1 cellular context compared by ENCODE assay signal in the genomic region with DNA sequence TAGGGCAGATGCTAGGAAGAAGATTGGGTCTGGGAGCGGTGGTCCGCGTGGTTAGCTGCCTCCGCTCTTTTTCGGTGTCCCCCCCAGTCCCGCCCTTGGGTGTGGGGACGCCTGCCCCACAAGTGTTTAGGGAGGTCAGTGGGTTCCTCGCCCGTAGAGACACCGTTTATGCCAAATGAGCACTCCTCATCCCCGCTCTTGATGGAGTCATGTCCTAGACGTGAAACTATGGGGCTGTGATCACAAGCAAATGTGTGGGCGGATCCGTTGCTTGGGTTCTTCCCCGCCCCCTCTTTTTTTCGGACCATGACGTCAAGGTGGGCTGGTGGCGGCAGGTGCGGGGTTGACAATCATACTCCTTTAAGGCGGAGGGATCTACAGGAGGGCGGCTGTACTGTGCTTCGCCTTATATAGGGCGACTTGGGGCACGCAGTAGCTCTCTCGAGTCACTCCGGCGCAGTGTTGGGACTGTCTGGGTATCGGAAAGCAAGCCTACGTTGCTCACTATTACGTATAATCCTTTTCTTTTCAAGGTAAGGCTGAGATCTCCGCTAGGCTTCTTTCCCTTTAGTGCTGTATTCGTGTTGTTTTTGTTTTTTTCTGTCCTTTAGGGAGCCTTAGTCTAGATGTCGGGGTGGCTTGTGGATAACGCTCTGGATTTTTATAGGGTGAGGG.
TF ChIP-seq lines count a peak whose summit lies in the region.

A gene (plus strand): TSS at position 439 of the 675 bp plus-strand sequence. CDS start 1,529 bp downstream, outside the sequence.

TF ChIP-seq in HepG2, 621 proteins besides CTCF, POLR2A, EP300 and RAD21 (continued from another document and continues in another):
- TF ChIP-seq TBX2 (CRISPR knock-in tag; IDR thresholded peaks at IDR 0.05; ENCODE audit: borderline replicate concordance) (peak; percentile 51), PRPF4 (IDR thresholded peaks at IDR 0.05; ENCODE audit: low read depth, low read length, poor library complexity, severe bottlenecking) (no peak), RARA (CRISPR knock-in tag; IDR thresholded peaks at IDR 0.05) (peak; percentile 55), SAP130 (CRISPR knock-in tag; IDR thresholded peaks at IDR 0.05; ENCODE audit: low read depth) (peak; percentile 94), FOXK2 (IDR thresholded peaks at IDR 0.05) (peak; percentile 20; the same call in 1 of the 2 replicates), ZNF367 (CRISPR knock-in tag; IDR thresholded peaks at IDR 0.05; ENCODE audit: borderline replicate concordance) (peak; percentile 91; the same call in 1 of the 2 replicates), RBAK (CRISPR knock-in tag; IDR thresholded peaks at IDR 0.05) (no peak), PHF20 (CRISPR knock-in tag; IDR thresholded peaks at IDR 0.05) (no peak; the same call in 1 of the 2 replicates), MTA3 (CRISPR knock-in tag; IDR thresholded peaks at IDR 0.05) (no peak), MEIS2 (CRISPR knock-in tag; IDR thresholded peaks at IDR 0.05) (peak; percentile 89), PPARG (CRISPR knock-in tag; conservative IDR thresholded peaks at IDR 0.05) (peak; percentile 58; the same call in 1 of the 2 replicates), PAX8 (CRISPR knock-in tag; IDR thresholded peaks at IDR 0.05; ENCODE audit: borderline replicate concordance) (0 out of 2 replicates have a peak, but pooled peaks have one; percentile 28), XBP1 (CRISPR knock-in tag; IDR thresholded peaks at IDR 0.05) (peak; percentile 96), NR3C1 (CRISPR knock-in tag; IDR thresholded peaks at IDR 0.05) (no peak), MXD4 (CRISPR knock-in tag; IDR thresholded peaks at IDR 0.05) (peak; percentile 82; the same call in 1 of the 2 replicates), SIN3A (IDR thresholded peaks at IDR 0.05; ENCODE audit: borderline replicate concordance, low read depth, low read length) (peak; percentile 95), CBX1 (IDR thresholded peaks at IDR 0.05; ENCODE audit: low read depth) (peak; percentile 79), SPEN (CRISPR knock-in tag; IDR thresholded peaks at IDR 0.05; ENCODE audit: low read depth) (peak; percentile 66; the same call in 1 of the 2 replicates), PCBP1 (IDR thresholded peaks at IDR 0.05; ENCODE audit: borderline replicate concordance, low read depth, low read length) (no peak), ZSCAN12 (CRISPR knock-in tag; IDR thresholded peaks at IDR 0.05) (peak; percentile 91), SP4 (CRISPR knock-in tag; IDR thresholded peaks at IDR 0.05) (peak; percentile 55), SP1 (IDR thresholded peaks at IDR 0.05) (no peak), SP1 (CRISPR knock-in tag; IDR thresholded peaks at IDR 0.05) (peak; percentile 92), NCOA5 (CRISPR knock-in tag; IDR thresholded peaks at IDR 0.05) (no peak), SRY (CRISPR knock-in tag; IDR thresholded peaks at IDR 0.05) (peak; percentile 93), JDP2 (CRISPR knock-in tag; IDR thresholded peaks at IDR 0.05; ENCODE audit: borderline replicate concordance) (peak; percentile 59; the same call in 1 of the 2 replicates), NR2F1 (CRISPR knock-in tag; IDR thresholded peaks at IDR 0.05) (no peak), ZNF350 (CRISPR knock-in tag; IDR thresholded peaks at IDR 0.05; ENCODE audit: borderline replicate concordance, low read depth) (peak; percentile 46), RCOR2 (CRISPR knock-in tag; IDR thresholded peaks at IDR 0.05) (0 out of 2 replicates have a peak, but pooled peaks have one; percentile 18), ZNF792 (CRISPR knock-in tag; IDR thresholded peaks at IDR 0.05) (peak; percentile 66), GTF2F1 (IDR thresholded peaks at IDR 0.05; ENCODE audit: low read length) (peak; percentile 98), FIP1L1 (IDR thresholded peaks at IDR 0.05; ENCODE audit: borderline replicate concordance, insufficient read depth, low read depth, low read length) (peak; percentile 49; the same call in 1 of the 2 replicates)
- TF ChIP-seq, protein P1, sequence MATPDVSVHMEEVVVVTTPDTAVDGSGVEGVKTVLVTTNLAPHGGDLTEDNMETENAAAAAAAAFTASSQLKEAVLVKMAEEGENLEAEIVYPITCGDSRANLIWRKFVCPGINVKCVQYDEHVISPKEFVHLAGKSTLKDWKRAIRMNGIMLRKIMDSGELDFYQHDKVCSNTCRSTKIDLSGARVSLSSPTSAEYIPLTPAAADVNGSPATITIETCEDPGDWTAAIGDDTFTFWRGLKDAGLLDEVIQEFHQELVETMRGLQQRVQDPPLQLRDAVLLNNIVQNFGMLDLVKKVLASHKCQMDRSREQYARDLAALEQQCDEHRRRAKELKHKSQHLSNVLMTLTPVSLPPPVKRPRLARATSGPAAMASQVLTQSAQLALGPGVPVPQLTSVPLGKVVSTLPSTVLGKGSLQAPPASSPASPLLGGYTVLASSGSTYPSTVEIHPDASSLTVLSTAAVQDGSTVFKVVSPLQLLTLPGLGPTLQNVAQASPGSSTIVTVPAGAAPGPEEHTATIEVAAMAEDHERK (CRISPR knock-in tag; IDR thresholded peaks at IDR 0.05; ENCODE audit: low read depth), result no peak; the same call in 1 of the 2 replicates
- TF ChIP-seq, protein P2, sequence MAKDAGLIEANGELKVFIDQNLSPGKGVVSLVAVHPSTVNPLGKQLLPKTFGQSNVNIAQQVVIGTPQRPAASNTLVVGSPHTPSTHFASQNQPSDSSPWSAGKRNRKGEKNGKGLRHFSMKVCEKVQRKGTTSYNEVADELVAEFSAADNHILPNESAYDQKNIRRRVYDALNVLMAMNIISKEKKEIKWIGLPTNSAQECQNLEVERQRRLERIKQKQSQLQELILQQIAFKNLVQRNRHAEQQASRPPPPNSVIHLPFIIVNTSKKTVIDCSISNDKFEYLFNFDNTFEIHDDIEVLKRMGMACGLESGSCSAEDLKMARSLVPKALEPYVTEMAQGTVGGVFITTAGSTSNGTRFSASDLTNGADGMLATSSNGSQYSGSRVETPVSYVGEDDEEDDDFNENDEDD (CRISPR knock-in tag; IDR thresholded peaks at IDR 0.05; ENCODE audit: borderline replicate concordance), result peak; percentile 44; the same call in 1 of the 2 replicates
- TF ChIP-seq, protein P3, sequence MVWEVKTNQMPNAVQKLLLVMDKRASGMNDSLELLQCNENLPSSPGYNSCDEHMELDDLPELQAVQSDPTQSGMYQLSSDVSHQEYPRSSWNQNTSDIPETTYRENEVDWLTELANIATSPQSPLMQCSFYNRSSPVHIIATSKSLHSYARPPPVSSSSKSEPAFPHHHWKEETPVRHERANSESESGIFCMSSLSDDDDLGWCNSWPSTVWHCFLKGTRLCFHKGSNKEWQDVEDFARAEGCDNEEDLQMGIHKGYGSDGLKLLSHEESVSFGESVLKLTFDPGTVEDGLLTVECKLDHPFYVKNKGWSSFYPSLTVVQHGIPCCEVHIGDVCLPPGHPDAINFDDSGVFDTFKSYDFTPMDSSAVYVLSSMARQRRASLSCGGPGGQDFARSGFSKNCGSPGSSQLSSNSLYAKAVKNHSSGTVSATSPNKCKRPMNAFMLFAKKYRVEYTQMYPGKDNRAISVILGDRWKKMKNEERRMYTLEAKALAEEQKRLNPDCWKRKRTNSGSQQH (CRISPR knock-in tag; IDR thresholded peaks at IDR 0.05; ENCODE audit: low read depth), result peak; percentile 96
- TF ChIP-seq, protein P4, sequence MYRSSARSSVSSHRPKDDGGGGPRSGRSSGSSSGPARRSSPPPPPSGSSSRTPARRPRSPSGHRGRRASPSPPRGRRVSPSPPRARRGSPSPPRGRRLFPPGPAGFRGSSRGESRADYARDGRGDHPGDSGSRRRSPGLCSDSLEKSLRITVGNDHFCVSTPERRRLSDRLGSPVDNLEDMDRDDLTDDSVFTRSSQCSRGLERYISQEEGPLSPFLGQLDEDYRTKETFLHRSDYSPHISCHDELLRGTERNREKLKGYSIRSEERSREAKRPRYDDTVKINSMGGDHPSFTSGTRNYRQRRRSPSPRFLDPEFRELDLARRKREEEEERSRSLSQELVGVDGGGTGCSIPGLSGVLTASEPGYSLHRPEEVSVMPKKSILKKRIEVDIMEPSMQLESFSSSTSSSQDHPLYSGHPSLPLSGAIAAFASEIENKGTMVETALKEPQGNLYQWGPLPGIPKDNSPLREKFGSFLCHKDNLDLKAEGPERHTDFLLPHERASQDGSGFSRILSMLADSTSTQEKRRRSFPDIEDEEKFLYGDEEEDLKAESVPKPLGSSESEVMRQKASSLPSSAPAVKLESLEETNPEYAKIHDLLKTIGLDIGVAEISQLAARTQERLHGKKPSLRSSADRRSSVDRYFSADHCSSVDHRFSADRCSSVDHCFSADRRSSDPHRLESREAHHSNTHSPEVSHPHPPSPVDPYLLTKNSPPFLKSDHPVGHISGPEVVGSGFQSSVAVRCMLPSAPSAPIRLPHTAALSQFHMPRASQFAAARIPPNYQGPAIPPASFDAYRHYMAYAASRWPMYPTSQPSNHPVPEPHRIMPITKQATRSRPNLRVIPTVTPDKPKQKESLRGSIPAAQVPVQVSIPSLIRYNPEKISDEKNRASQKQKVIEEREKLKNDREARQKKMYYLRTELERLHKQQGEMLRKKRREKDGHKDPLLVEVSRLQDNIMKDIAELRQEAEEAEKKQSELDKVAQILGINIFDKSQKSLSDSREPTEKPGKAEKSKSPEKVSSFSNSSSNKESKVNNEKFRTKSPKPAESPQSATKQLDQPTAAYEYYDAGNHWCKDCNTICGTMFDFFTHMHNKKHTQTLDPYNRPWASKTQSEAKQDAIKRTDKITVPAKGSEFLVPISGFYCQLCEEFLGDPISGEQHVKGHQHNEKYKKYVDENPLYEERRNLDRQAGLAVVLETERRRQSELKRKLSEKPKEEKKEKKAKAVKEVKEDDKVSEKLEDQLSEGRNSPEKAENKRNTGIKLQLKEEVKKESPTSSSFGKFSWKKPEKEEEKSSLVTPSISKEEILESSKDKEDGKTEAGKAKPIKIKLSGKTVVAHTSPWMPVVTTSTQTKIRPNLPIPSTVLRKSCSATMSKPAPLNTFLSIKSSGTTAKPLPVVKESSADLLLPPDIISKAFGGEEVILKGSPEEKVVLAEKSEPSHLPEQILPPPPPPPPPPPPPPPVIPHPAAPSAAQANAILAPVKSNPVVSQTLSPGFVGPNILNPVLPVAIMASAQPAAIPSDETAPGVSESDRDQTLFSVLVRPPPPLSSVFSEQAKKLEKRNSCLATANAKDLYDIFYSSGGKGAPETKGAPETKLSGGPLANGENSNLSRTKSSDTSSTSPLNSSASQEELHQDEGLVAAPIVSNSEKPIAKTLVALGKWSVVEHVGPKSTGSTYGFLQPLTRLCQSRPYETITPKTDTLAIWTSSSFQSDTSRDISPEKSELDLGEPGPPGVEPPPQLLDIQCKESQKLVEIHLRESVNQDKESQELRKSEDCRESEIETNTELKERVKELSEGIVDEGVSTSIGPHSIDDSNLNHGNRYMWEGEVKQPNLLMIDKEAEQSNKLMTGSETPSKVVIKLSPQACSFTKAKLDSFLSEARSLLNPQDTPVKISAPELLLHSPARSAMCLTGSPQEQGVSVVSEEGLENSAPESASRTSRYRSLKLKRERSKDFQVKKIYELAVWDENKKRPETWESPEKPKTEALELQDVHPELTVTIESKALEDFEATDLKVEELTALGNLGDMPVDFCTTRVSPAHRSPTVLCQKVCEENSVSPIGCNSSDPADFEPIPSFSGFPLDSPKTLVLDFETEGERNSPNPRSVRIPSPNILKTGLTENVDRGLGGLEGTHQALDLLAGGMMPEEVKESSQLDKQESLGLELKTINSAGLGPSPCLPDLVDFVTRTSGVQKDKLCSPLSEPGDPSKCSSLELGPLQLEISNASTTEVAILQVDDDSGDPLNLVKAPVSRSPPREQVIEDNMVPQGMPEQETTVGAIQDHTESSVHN (CRISPR knock-in tag; IDR thresholded peaks at IDR 0.05), result peak; percentile 53; the same call in 1 of the 2 replicates
- TF ChIP-seq, protein P5, sequence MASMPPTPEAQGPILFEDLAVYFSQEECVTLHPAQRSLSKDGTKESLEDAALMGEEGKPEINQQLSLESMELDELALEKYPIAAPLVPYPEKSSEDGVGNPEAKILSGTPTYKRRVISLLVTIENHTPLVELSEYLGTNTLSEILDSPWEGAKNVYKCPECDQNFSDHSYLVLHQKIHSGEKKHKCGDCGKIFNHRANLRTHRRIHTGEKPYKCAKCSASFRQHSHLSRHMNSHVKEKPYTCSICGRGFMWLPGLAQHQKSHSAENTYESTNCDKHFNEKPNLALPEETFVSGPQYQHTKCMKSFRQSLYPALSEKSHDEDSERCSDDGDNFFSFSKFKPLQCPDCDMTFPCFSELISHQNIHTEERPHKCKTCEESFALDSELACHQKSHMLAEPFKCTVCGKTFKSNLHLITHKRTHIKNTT (CRISPR knock-in tag; IDR thresholded peaks at IDR 0.05), result 0 out of 2 replicates have a peak, but pooled peaks have one; percentile 63
- TF ChIP-seq, protein P6, sequence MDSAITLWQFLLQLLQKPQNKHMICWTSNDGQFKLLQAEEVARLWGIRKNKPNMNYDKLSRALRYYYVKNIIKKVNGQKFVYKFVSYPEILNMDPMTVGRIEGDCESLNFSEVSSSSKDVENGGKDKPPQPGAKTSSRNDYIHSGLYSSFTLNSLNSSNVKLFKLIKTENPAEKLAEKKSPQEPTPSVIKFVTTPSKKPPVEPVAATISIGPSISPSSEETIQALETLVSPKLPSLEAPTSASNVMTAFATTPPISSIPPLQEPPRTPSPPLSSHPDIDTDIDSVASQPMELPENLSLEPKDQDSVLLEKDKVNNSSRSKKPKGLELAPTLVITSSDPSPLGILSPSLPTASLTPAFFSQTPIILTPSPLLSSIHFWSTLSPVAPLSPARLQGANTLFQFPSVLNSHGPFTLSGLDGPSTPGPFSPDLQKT (CRISPR knock-in tag; IDR thresholded peaks at IDR 0.05; ENCODE audit: borderline replicate concordance), result no peak
- TF ChIP-seq, protein P7, sequence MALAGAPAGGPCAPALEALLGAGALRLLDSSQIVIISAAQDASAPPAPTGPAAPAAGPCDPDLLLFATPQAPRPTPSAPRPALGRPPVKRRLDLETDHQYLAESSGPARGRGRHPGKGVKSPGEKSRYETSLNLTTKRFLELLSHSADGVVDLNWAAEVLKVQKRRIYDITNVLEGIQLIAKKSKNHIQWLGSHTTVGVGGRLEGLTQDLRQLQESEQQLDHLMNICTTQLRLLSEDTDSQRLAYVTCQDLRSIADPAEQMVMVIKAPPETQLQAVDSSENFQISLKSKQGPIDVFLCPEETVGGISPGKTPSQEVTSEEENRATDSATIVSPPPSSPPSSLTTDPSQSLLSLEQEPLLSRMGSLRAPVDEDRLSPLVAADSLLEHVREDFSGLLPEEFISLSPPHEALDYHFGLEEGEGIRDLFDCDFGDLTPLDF (CRISPR knock-in tag; IDR thresholded peaks at IDR 0.05), result peak; percentile 73
- TF ChIP-seq, protein P8, sequence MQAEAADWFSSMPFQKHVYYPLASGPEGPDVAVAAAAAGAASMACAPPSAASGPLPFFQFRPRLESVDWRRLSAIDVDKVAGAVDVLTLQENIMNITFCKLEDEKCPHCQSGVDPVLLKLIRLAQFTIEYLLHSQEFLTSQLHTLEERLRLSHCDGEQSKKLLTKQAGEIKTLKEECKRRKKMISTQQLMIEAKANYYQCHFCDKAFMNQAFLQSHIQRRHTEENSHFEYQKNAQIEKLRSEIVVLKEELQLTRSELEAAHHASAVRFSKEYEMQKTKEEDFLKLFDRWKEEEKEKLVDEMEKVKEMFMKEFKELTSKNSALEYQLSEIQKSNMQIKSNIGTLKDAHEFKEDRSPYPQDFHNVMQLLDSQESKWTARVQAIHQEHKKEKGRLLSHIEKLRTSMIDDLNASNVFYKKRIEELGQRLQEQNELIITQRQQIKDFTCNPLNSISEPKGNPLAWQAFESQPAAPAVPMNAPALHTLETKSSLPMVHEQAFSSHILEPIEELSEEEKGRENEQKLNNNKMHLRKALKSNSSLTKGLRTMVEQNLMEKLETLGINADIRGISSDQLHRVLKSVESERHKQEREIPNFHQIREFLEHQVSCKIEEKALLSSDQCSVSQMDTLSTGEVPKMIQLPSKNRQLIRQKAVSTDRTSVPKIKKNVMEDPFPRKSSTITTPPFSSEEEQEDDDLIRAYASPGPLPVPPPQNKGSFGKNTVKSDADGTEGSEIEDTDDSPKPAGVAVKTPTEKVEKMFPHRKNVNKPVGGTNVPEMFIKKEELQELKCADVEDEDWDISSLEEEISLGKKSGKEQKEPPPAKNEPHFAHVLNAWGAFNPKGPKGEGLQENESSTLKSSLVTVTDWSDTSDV (CRISPR knock-in tag; IDR thresholded peaks at IDR 0.05), result peak; percentile 71; the same call in 1 of the 2 replicates
